19 cellular contexts compared by ENCODE assay signal in genomic region chr4:19025031-19025430, GRCh38.
DNase-seq lines count a peak whose midpoint lies in the region; ATAC-seq and TF ChIP-seq lines count a peak whose summit lies in the region.
"Had no signal": no experiment of that assay in that cellular context is flagged by ENCODE, and none has a peak within 500 bp of the region (broad histone marks: within the 10 kb centered on the region; RNA-seq: fewer than 3 reads in every experiment).

No MANE protein-coding gene starts in this region.

- CTCF ChIA-PET in MCF 10A (lab: Yijun Ruan, JAX) (interaction anchor here (0.6 to 1.4 kb wide), 3 partner anchors 318 to 1223 kb away, joined by 3 to 7 read pairs (median 3); no protein-coding TSS in a partner anchor), mammary epithelial cell (lab: Charles Lee; ENCODE audit: low non-redundant PET) (no interaction called here)

- no TSS peak for BruUV-seq in MCF 10A (replicated peaks; lab: Mats Ljungman, UMichigan)
- no TSS peak for BruUV-seq in mammary epithelial cell (replicated peaks; lab: Mats Ljungman, UMichigan)

- H2AK5ac ChIP-seq in mesendoderm (ENCODE audit: low read length): no peak overlapping the region

- no peak overlapping the region for H2BK5ac ChIP-seq in mesendoderm (ENCODE audit: low read length)

- H3K9ac ChIP-seq in mammary epithelial cell (ENCODE audit: insufficient read depth, low read length) (no peak overlapping the region), mesendoderm (ENCODE audit: low read length) (no peak overlapping the region)
- H3K9ac ChIP-seq: BLaER1 treated with 17β-estradiol and CSF1 and Interleukin-3, amounts not matched to agents 10 nM and 100 nM had no signal

- no peak for TF ChIP-seq POLR2A in breast epithelium (IDR thresholded peaks at IDR 0.05)

- no peaks in the 10 kb centered on the region for H3K79me1 ChIP-seq in mesendoderm (ENCODE audit: low read length)

- H4K8ac ChIP-seq in mesendoderm (ENCODE audit: low read depth, low read length): no peak overlapping the region

- H3K4ac ChIP-seq in mesendoderm (ENCODE audit: low read depth, low read length): no peak overlapping the region

- H3K4me3 ChIP-seq in breast epithelium (no peak overlapping the region), mammary epithelial cell (replicated peaks in 1 of 3; ENCODE audit: insufficient read depth in 1 of 3, low read depth in 2 of 3, low read length in 3 of 3) (no peak overlapping the region), mesendoderm (ENCODE audit: low read length) (no peak overlapping the region)
- H3K4me3 ChIP-seq: BLaER1 treated with 17β-estradiol and CSF1 and Interleukin-3, amounts not matched to agents 10 nM and 100 nM had no signal

- H3K27ac Mint-ChIP-seq in MCF 10A (ENCODE audit: low read depth, unreplicated experiment): no peak overlapping the region
- H3K27ac Mint-ChIP-seq: IgD-negative memory B cell had no signal

- H3K27ac ChIP-seq in breast epithelium (no peak overlapping the region), mammary epithelial cell (ENCODE audit: insufficient read depth, low read depth, low read length) (no peak overlapping the region), mesendoderm (ENCODE audit: low read depth, low read length) (no peak overlapping the region)
- H3K27ac ChIP-seq: 22Rv1; BLaER1 treated with 17β-estradiol and CSF1 and Interleukin-3, amounts not matched to agents 10 nM and 100 nM had no signal

- no peak overlapping the region for H2AFZ ChIP-seq in mammary epithelial cell (ENCODE audit: low read depth, low read length)

- no peak for ATAC-seq in HG03280 (IDR thresholded peaks at IDR 0.05; ENCODE audit: unreplicated experiment)
- ATAC-seq: Panc1, SK-N-SH treated with all-trans-retinoic acid at 6 μM for 48 hours had no signal

- TF ChIP-seq CTCF in MCF 10A (IDR thresholded peaks at IDR 0.05; ENCODE audit: unreplicated experiment) (no peak), breast epithelium (IDR thresholded peaks at IDR 0.05) (no peak), mammary epithelial cell (conservative IDR thresholded peaks at IDR 0.05 in 1 of 2, IDR thresholded peaks at IDR 0.05 in 1 of 2; ENCODE audit: extremely low read depth in 1 of 2, insufficient read depth in 1 of 2, low read depth in 1 of 2, low read length in 2 of 2) (no peak)

- 88% methylated on average over 2 of the region's 2 CpGs for WGBS in mammary epithelial cell (ENCODE audit: low coverage, missing lambda C conversion rate)
- WGBS in mesendoderm (ENCODE audit: extremely low coverage, insufficient coverage, low lambda C conversion rate): no CpG with 5 or more reads among the region's 2 CpGs

- H3K23ac ChIP-seq in mesendoderm (ENCODE audit: low read length): no peak overlapping the region

- no peak overlapping the region for H3K18ac ChIP-seq in mesendoderm (ENCODE audit: low read length)

- H3K27me3 ChIP-seq in breast epithelium: no peaks in the 10 kb centered on the region
- no peaks in the 10 kb centered on the region for H3K27me3 ChIP-seq in mammary epithelial cell (ENCODE audit: insufficient read depth, low read length)
- no peaks in the 10 kb centered on the region for H3K27me3 ChIP-seq in mesendoderm (ENCODE audit: insufficient read depth, low read length, poor library complexity)
- H3K27me3 ChIP-seq: BLaER1 treated with 17β-estradiol and CSF1 and Interleukin-3, amounts not matched to agents 10 nM and 100 nM had no signal

- in situ Hi-C loops in mammary epithelial cell (cut with MboI; ENCODE audit: low sequenced_read_pairs in 2 of 2): no loop called here

- no peak overlapping the region for H3K4me3 Mint-ChIP-seq in MCF 10A (ENCODE audit: unreplicated experiment)
- H3K4me3 Mint-ChIP-seq: IgD-negative memory B cell had no signal

- dilution Hi-C loops in mammary epithelial cell (cut with HindIII; ENCODE audit: low sequenced_read_pairs): no loop called here

- no peaks in the 10 kb centered on the region for H4K20me1 ChIP-seq in mammary epithelial cell (ENCODE audit: insufficient read depth, low read length)
- H4K20me1 ChIP-seq: BLaER1 treated with 17β-estradiol and CSF1 and Interleukin-3, amounts not matched to agents 10 nM and 100 nM had no signal

- H3K79me2 ChIP-seq in mammary epithelial cell (ENCODE audit: insufficient read depth, low read length) (no peaks in the 10 kb centered on the region), mesendoderm (ENCODE audit: control insufficient read depth, insufficient read depth, low read length) (no peaks in the 10 kb centered on the region)

- H2BK15ac ChIP-seq in mesendoderm (replicated peaks; ENCODE audit: low read depth): no peak overlapping the region

- no peaks in the 10 kb centered on the region for H3K36me3 ChIP-seq in breast epithelium
- H3K36me3 ChIP-seq in mammary epithelial cell (ENCODE audit: insufficient read depth, low read length): no peaks in the 10 kb centered on the region
- no peaks in the 10 kb centered on the region for H3K36me3 ChIP-seq in mesendoderm (ENCODE audit: control insufficient read depth, insufficient read depth, low read length)
- H3K36me3 ChIP-seq: BLaER1 treated with 17β-estradiol and CSF1 and Interleukin-3, amounts not matched to agents 10 nM and 100 nM had no signal

- no peaks in the 10 kb centered on the region for H3K4me1 ChIP-seq in breast epithelium
- no peaks in the 10 kb centered on the region for H3K4me1 ChIP-seq in mammary epithelial cell (ENCODE audit: insufficient read depth, low read length)
- H3K4me1 ChIP-seq in mesendoderm (ENCODE audit: control insufficient read depth, low read depth, low read length): no peaks in the 10 kb centered on the region

- H3K36me3 Mint-ChIP-seq in MCF 10A (ENCODE audit: insufficient read depth, unreplicated experiment): no peaks in the 10 kb centered on the region

- H3K9me3 Mint-ChIP-seq in MCF 10A (ENCODE audit: unreplicated experiment): no peaks in the 10 kb centered on the region

- H3K27me3 Mint-ChIP-seq in MCF 10A (ENCODE audit: insufficient read depth, unreplicated experiment): no peaks in the 10 kb centered on the region
- H3K27me3 Mint-ChIP-seq: IgD-negative memory B cell had no signal

- intact Hi-C loops in MCF 10A (cut with micrococcal nuclease) (no loop called here), breast epithelium (cut with DNase I; ENCODE audit: low total_unique reads) (no loop called here), mammary epithelial cell (cut with micrococcal nuclease) (no loop called here)

- no peak overlapping the region for H3K4me2 ChIP-seq in mammary epithelial cell (ENCODE audit: insufficient read depth, low read depth, low read length)
- H3K4me2 ChIP-seq in mesendoderm (ENCODE audit: low read length): no peak overlapping the region

- H3K4me1 Mint-ChIP-seq in MCF 10A (ENCODE audit: insufficient read depth, unreplicated experiment): peaks cover 6% of the 10 kb centered on the region
- H3K4me1 Mint-ChIP-seq: IgD-negative memory B cell had no signal

- peak; percentile 27 for DNase-seq in MCF 10A (ENCODE audit: unreplicated experiment)
- no peak for DNase-seq in breast epithelium (ENCODE audit: low spot score in 2 of 2)
- peak; percentile 9 for DNase-seq in mammary epithelial cell
- DNase-seq in mesendoderm: peak; percentile 18
- no peak for DNase-seq in AG08396 (ENCODE audit: low spot score)
- DNase-seq in NCI-H1436 treated with DMSO at 0.1 percent for 48 hours (lab: John Stamatoyannopoulos, UW): no peak
- DNase-seq in NCI-H1930 (lab: John Stamatoyannopoulos, UW): no peak
- DNase-seq: DMS 273 treated with DMSO at 0.1 percent for 48 hours, NCI-H2029, NCI-H2171, NCI-H446, NCI-H82, SHP77 treated with DMSO at 0.1 percent for 48 hours had no signal

- POLR2A ChIA-PET in MCF 10A (lab: Yijun Ruan, JAX): no interaction called here

- no peak overlapping the region for H2BK120ac ChIP-seq in mesendoderm (ENCODE audit: low read depth, low read length)

- no peaks in the 10 kb centered on the region for H3K9me3 ChIP-seq in breast epithelium
- H3K9me3 ChIP-seq in mammary epithelial cell (replicated peaks; ENCODE audit: insufficient read depth, low read length): peaks cover 4% of the 10 kb centered on the region

- no peak overlapping the region for H3K56ac ChIP-seq in mesendoderm (ENCODE audit: low read length)

- no peak overlapping the region for H4K5ac ChIP-seq in mesendoderm (ENCODE audit: low read length)

Comparison
In these comparisons a context has a peak if more than half of its experiments do, and no peak if none do; other contexts are left out.
1. DNase-seq: peak in MCF 10A (single experiment), mammary epithelial cell (single experiment) and mesendoderm (single experiment); none in breast epithelium (0 of 2), AG08396 (single experiment), NCI-H1436 treated with DMSO at 0.1 percent for 48 hours (single experiment) and NCI-H1930 (0 of 2).